In the genomic region with DNA sequence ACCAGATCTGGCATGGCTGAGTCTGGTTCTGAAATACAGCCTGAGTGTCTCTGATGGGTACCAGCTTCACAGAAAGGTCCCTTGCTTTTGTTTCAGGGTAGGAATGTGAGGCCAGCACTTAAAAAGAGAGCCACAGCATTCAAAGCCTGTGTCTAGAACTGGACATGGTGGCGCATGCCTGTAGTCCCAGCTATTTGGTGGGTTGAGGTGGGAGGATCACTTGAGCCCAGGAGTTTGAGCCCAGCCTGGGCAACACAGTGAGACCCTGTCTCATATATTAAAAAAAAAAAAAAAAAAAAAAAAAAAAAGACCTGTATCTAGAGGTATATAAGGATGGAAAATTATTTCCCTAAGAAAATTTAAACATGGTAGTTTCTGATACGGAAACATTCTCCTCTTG, we compare ENCODE assay signal across 23 cellular contexts.
DNase-seq lines count a peak whose midpoint lies in the region; ATAC-seq, FAIRE-seq and TF ChIP-seq lines count a peak whose summit lies in the region.
"Had no signal": no experiment of that assay in that cellular context is flagged by ENCODE, and none has a peak within 500 bp of the region (broad histone marks: within the 10 kb centered on the region; RNA-seq: fewer than 3 reads in every experiment).

No MANE protein-coding gene starts in this region.

- H2BK12ac ChIP-seq in neuronal stem cell (ENCODE audit: low read length): no peak overlapping the region

- TF ChIP-seq EP300 in HepG2 (IDR thresholded peaks at IDR 0.05; ENCODE audit: low read depth in 2 of 2, low read length in 2 of 2): no peak
- TF ChIP-seq EP300 in HepG2 (CRISPR knock-in tag; IDR thresholded peaks at IDR 0.05; ENCODE audit: borderline replicate concordance): no peak

- no peak for TF ChIP-seq CTCF in HEK293 (tag by site-specific recombination; IDR thresholded peaks at IDR 0.05)
- TF ChIP-seq CTCF in endodermal cell (conservative IDR thresholded peaks at IDR 0.05): no peak
- TF ChIP-seq CTCF in HepG2 (CRISPR knock-in tag; IDR thresholded peaks at IDR 0.05): no peak

- no peak overlapping the region for H3K4ac ChIP-seq in neuronal stem cell (ENCODE audit: low read length)

- H3K4me3 Mint-ChIP-seq in endodermal cell: no peak overlapping the region
- H3K4me3 Mint-ChIP-seq: CD4-positive, CD25-positive, alpha-beta regulatory T cell; CD8-positive, alpha-beta memory T cell; GM23338 had no signal

- no peak overlapping the region for H2BK120ac ChIP-seq in neuronal stem cell (ENCODE audit: low read depth, low read length)

- H2BK5ac ChIP-seq in neuronal stem cell (ENCODE audit: low read length): no peak overlapping the region

- WGBS in endodermal cell (ENCODE audit: insufficient coverage in 1 of 2, insufficient read length in 1 of 2), 2 experiments: 100% methylated on average over 1 of the region's 2 CpGs; no CpG with 5 or more reads in 1 of the 2 experiments
- WGBS in neuronal stem cell (ENCODE audit: extremely low coverage in 2 of 2, insufficient read length in 2 of 2, insufficient replicate concordance in 1 of 2), 2 donors: no CpG with 5 or more reads among the region's 2 CpGs
- 99% methylated on average over 2 of the region's 2 CpGs for WGBS in HepG2 (ENCODE audit: low lambda C conversion rate)

- H2BK15ac ChIP-seq in neuronal stem cell (ENCODE audit: low read length): no peak overlapping the region

- no peak overlapping the region for H3K23ac ChIP-seq in neuronal stem cell (ENCODE audit: low read depth, low read length, poor library complexity)

- no peak for FAIRE-seq in HepG2 (lab: Jason Lieb, UNC)
- FAIRE-seq: A204.1, GM12878, H54, HTR-8/SVneo had no signal

- H3K4me2 ChIP-seq in neuronal stem cell (ENCODE audit: insufficient read depth, low read length, poor library complexity, severe bottlenecking) (no peak overlapping the region), HepG2 (ENCODE audit: low read depth, low read length) (no peak overlapping the region)
- H3K4me2 ChIP-seq: GM23338 had no signal

- H3K18ac ChIP-seq in neuronal stem cell (ENCODE audit: low read length): no peak overlapping the region

- peaks cover 0 to 8% of the 10 kb centered on the region in 2 experiments; a peak in 1 of 3 replicates for H3K36me3 ChIP-seq in HEK293 (ENCODE audit: control insufficient read depth in 2 of 2, insufficient read depth in 1 of 2, low read length in 2 of 2)
- peaks cover 12% of the 10 kb centered on the region for H3K36me3 ChIP-seq in endodermal cell (ENCODE audit: control insufficient read depth, insufficient read depth, low read length)
- peaks cover 0 to 3% of the 10 kb centered on the region in 2 donors for H3K36me3 ChIP-seq in neuronal stem cell (replicated peaks in 1 of 2; ENCODE audit: control insufficient read depth in 2 of 2, insufficient read depth in 2 of 2, low read length in 2 of 2)
- H3K36me3 ChIP-seq in HepG2 (replicated peaks in 1 of 2; ENCODE audit: control insufficient read depth in 1 of 2, insufficient read depth in 2 of 2, low read length in 2 of 2): peaks cover 3 to 5% of the 10 kb centered on the region in 2 experiments; a peak in 3 of 5 replicates
- H3K36me3 ChIP-seq: BE2C had no signal

- H3K79me1 ChIP-seq in neuronal stem cell (ENCODE audit: low read depth, low read length): no peaks in the 10 kb centered on the region

- H2AFZ ChIP-seq in neuronal stem cell (ENCODE audit: low read length): no peak overlapping the region
- no peak overlapping the region for H2AFZ ChIP-seq in HepG2 (ENCODE audit: low read length)
- H2AFZ ChIP-seq: GM23338 had no signal

- intact Hi-C loops in HepG2 (cut with micrococcal nuclease; ENCODE audit: unreplicated experiment): no loop called here

- H3K27ac Mint-ChIP-seq in endodermal cell: no peak overlapping the region
- H3K27ac Mint-ChIP-seq: CD8-positive, alpha-beta memory T cell; GM23338 had no signal

- no peak for TF ChIP-seq RAD21 in HepG2 (CRISPR knock-in tag; IDR thresholded peaks at IDR 0.05)

- H3K27me3 ChIP-seq in endodermal cell (ENCODE audit: control insufficient read depth, insufficient read depth, low read length, poor library complexity, severe bottlenecking) (no peaks in the 10 kb centered on the region), neuronal stem cell (ENCODE audit: control insufficient read depth in 3 of 3, insufficient read depth in 3 of 3, low read depth in 1 of 3, low read length in 3 of 3) (no peaks in the 10 kb centered on the region), HepG2 (ENCODE audit: control insufficient read depth in 1 of 2, insufficient read depth in 2 of 2, low read length in 2 of 2) (no peaks in the 10 kb centered on the region)
- H3K27me3 ChIP-seq: BE2C had no signal

- H3K4me3 ChIP-seq in HEK293 (ENCODE audit: low read depth, low read length) (no peak overlapping the region), endodermal cell (ENCODE audit: low read length) (no peak overlapping the region), neuronal stem cell (ENCODE audit: low read length in 2 of 2) (no peak overlapping the region), HepG2 (replicated peaks in 1 of 3; ENCODE audit: insufficient read depth in 1 of 3, low read depth in 2 of 3, low read length in 3 of 3) (no peak overlapping the region)
- H3K4me3 ChIP-seq: GM12878, GM23338 had no signal

- H3K27me3 Mint-ChIP-seq in endodermal cell (ENCODE audit: insufficient read depth): no peaks in the 10 kb centered on the region
- H3K27me3 Mint-ChIP-seq: CD4-positive, CD25-positive, alpha-beta regulatory T cell; CD8-positive, alpha-beta memory T cell had no signal

- H3K9ac ChIP-seq in endodermal cell (ENCODE audit: extremely low read depth, low read length, poor library complexity, severe bottlenecking) (no peak overlapping the region), neuronal stem cell (ENCODE audit: low read depth, low read length, poor library complexity) (no peak overlapping the region), HepG2 (ENCODE audit: insufficient read depth, low read depth, low read length) (no peak overlapping the region)

- CTCF ChIA-PET in HEK293 (lab: Yijun Ruan, JAX): no interaction called here
- CTCF ChIA-PET in HEK293T (lab: Yijun Ruan, JAX): interaction anchor here (1.7 kb wide), 1 partner anchor 9 kb away, joined by 11 read pairs; no protein-coding TSS in a partner anchor
- CTCF ChIA-PET in HepG2 (lab: Yijun Ruan, JAX; ENCODE audit: low intra/inter-chr PET ratio, low total read pairs): no interaction called here

- H4K91ac ChIP-seq in neuronal stem cell (ENCODE audit: low read depth, low read length, poor library complexity): no peak overlapping the region

- peaks cover 20% of the 10 kb centered on the region for H3K9me3 Mint-ChIP-seq in endodermal cell
- H3K9me3 Mint-ChIP-seq: CD4-positive, CD25-positive, alpha-beta regulatory T cell had no signal

- DNase-seq in HEK293T (ENCODE audit: extremely low spot score): no peak
- no peak for DNase-seq in endodermal cell
- DNase-seq in neuronal stem cell (ENCODE audit: low spot score): no peak
- DNase-seq in NCI-H2196 (lab: John Stamatoyannopoulos, UW; ENCODE audit: unreplicated experiment): no peak
- no peak for DNase-seq in HepG2 (ENCODE audit: low spot score)
- DNase-seq: ACHN; BE2C; C1 segment of cervical spinal cord; CD4-positive, CD25-positive, alpha-beta regulatory T cell; CD8-positive, alpha-beta memory T cell; COR-L47; DMS 273 treated with DMSO at 0.1 percent for 48 hours; DMS53; DND-41; EL; HCEC 1CT had no signal

- no TSS peak for BruUV-seq in HepG2 (replicated peaks; lab: Mats Ljungman, UMichigan)

- in situ Hi-C loops in HepG2 (cut with HindIII; ENCODE audit: extremely low pct_ligation_motif_present, low pct_unique_long_range_greater_than_20kb): no loop called here

- POLR2A ChIA-PET in HEK293 (lab: Yijun Ruan, JAX) (interaction anchor here (0.7 kb wide), 1 partner anchor 1176 kb away, joined by 7 read pairs; no protein-coding TSS in a partner anchor), HEK293T (lab: Yijun Ruan, JAX) (no interaction called here), HepG2 (lab: Yijun Ruan, JAX) (no interaction called here)

- TF ChIP-seq POLR2A in HepG2 (IDR thresholded peaks at IDR 0.05; ENCODE audit: insufficient read depth in 1 of 2, low read depth in 2 of 2, low read length in 2 of 2): no peak

- H3K14ac ChIP-seq in neuronal stem cell (ENCODE audit: low read length): no peak overlapping the region

- no peaks in the 10 kb centered on the region for H3K9me3 ChIP-seq in HEK293 (ENCODE audit: control insufficient read depth, insufficient read depth, low read depth, low read length)
- H3K9me3 ChIP-seq in endodermal cell (ENCODE audit: control insufficient read depth, low read length): peaks cover 18% of the 10 kb centered on the region
- H3K9me3 ChIP-seq in neuronal stem cell (replicated peaks in 1 of 2; ENCODE audit: control insufficient read depth in 2 of 2, insufficient read depth in 1 of 2, low read depth in 1 of 2, low read length in 2 of 2): peaks cover 0 to 9% of the 10 kb centered on the region in 2 donors
- H3K9me3 ChIP-seq in HepG2 (ENCODE audit: low read length): no peaks in the 10 kb centered on the region
- H3K9me3 ChIP-seq: BE2C had no signal

- H4K8ac ChIP-seq in neuronal stem cell (ENCODE audit: low read depth, low read length): no peak overlapping the region

- peaks cover 15% of the 10 kb centered on the region for H3K4me1 Mint-ChIP-seq in endodermal cell
- H3K4me1 Mint-ChIP-seq: CD4-positive, CD25-positive, alpha-beta regulatory T cell; CD8-positive, alpha-beta memory T cell had no signal

- ATAC-seq in HepG2 (no peak), GM21825 (IDR thresholded peaks at IDR 0.05; ENCODE audit: unreplicated experiment) (no peak)
- ATAC-seq: GM12878, GM23338 had no signal

- no peaks in the 10 kb centered on the region for H3K79me2 ChIP-seq in HepG2 (ENCODE audit: insufficient read depth, low read length)

- H4K20me1 ChIP-seq in HepG2 (ENCODE audit: insufficient read depth, low read length): no peaks in the 10 kb centered on the region

- H3K27ac ChIP-seq in HEK293 (ENCODE audit: extremely low read depth, low read depth, low read length) (no peak overlapping the region), endodermal cell (ENCODE audit: low read depth, low read length) (peak overlapping the region; percentile 62), neuronal stem cell (replicated peaks; ENCODE audit: low read length) (peak overlapping the region; percentile 51), HepG2 (ENCODE audit: extremely low read length, insufficient read depth, low read length) (no peak overlapping the region)

- no peak overlapping the region for H2AK5ac ChIP-seq in neuronal stem cell (ENCODE audit: low read depth, low read length)

- H3K4me1 ChIP-seq in HEK293 (ENCODE audit: control insufficient read depth, insufficient read depth, low read length) (0 out of 2 replicates have a peak, but pooled peaks cover 3% of the 10 kb centered on the region), endodermal cell (ENCODE audit: control insufficient read depth, insufficient read depth, low read length) (no peaks in the 10 kb centered on the region), neuronal stem cell (ENCODE audit: control insufficient read depth in 2 of 2, insufficient read depth in 1 of 2, low read depth in 1 of 2, low read length in 2 of 2) (peaks cover 36% of the 10 kb centered on the region in 2 donors), HepG2 (ENCODE audit: insufficient read depth, low read length) (peaks cover 10% of the 10 kb centered on the region; the same call in 1 of the 2 replicates)

- peaks cover 26% of the 10 kb centered on the region for H3K36me3 Mint-ChIP-seq in endodermal cell (ENCODE audit: low read depth)

TF ChIP-seq in HEK293T, 16 proteins besides CTCF, POLR2A, EP300 and RAD21 (continues in another document):
- TF ChIP-seq SUZ12 (IDR thresholded peaks at IDR 0.05): no peak

Comparison
In these comparisons a context has a peak if more than half of its experiments do, and no peak if none do; other contexts are left out.
1. H3K27ac ChIP-seq: peak in endodermal cell (single experiment) and neuronal stem cell (single experiment); none in HEK293 (single experiment) and HepG2 (single experiment).